ENCODE assay signal across 14 cellular contexts in genomic region chr10:129896231-129897150, GRCh38.
"Had no signal": no experiment of that assay in that cellular context is flagged by ENCODE, and none has a peak within 500 bp of the region (broad histone marks: within the 10 kb centered on the region; RNA-seq: fewer than 3 reads in every experiment).

No MANE protein-coding gene starts in this region.

- DNase-seq: activated CD4-positive, alpha-beta T cell treated with anti-CD3 and anti-CD28 coated beads, Interleukin-2, amount 50 U/mL, for 4 hours; activated CD4-positive, CD25-positive, alpha-beta regulatory T cell treated with anti-CD3 and anti-CD28 coated beads, Interleukin-2, amount 50 U/mL, for 72 hours; activated T-cell treated with anti-CD3 and anti-CD28 coated beads, Interleukin-2, amount 50 U/mL, for 48 hours; aorta; colonic mucosa; effector memory CD4-positive, alpha-beta T cell; left colon; stimulated activated CD4-positive, alpha-beta T cell treated with anti-CD3 and anti-CD28 coated beads, Interleukin-4, amount 100 ng/mL, for 24 hours; T-helper 2 cell; uterus had no signal

- H3K27me3 ChIP-seq: colonic mucosa, uterus had no signal

- H3K9me3 ChIP-seq: colonic mucosa, gastroesophageal sphincter, pancreas, uterus had no signal

- ATAC-seq: gastroesophageal sphincter, left colon, pancreas had no signal

- H3K4me1 ChIP-seq: colonic mucosa, pancreas, uterus had no signal

- H3K27ac ChIP-seq: colonic mucosa, epithelial cell of prostate, gastroesophageal sphincter, hepatocyte, pancreas, uterus had no signal

- H3K36me3 ChIP-seq: colonic mucosa, gastroesophageal sphincter, pancreas, uterus had no signal

- H3K4me3 ChIP-seq: colonic mucosa, gastroesophageal sphincter, hepatocyte, pancreas, uterus had no signal
